Comparison of ENCODE assay signal across 1 cellular context in genomic region chr1:224182866-224183590, GRCh38.
A peak's percentile ranks its signal among the peaks of the same experiment; 100 is the strongest.
TF ChIP-seq lines count a peak whose summit lies in the region.

TSS of gene DEGS1 (plus strand) at chr1:224183240. CDS start at chr1:224183337, 97 bp downstream.

TF ChIP-seq in K562, 482 proteins besides CTCF, POLR2A, EP300 and RAD21 (continued from another document and continues in another):
- TF ChIP-seq, protein P1, sequence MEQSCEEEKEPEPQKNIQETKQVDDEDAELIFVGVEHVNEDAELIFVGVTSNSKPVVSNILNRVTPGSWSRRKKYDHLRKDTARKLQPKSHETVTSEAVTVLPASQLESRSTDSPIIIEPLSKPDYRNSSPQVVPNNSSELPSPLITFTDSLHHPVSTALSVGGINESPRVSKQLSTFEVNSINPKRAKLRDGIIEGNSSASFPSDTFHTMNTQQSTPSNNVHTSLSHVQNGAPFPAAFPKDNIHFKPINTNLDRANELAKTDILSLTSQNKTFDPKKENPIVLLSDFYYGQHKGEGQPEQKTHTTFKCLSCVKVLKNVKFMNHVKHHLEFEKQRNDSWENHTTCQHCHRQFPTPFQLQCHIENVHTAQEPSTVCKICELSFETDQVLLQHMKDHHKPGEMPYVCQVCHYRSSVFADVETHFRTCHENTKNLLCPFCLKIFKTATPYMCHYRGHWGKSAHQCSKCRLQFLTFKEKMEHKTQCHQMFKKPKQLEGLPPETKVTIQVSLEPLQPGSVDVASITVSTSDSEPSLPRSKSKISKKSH (CRISPR knock-in tag; IDR thresholded peaks at IDR 0.05), result no peak
- TF ChIP-seq RBM25 (IDR thresholded peaks at IDR 0.05; ENCODE audit: low read depth, low read length, severe bottlenecking) (peak; percentile 38), EHMT2 (IDR thresholded peaks at IDR 0.05) (no peak), ZNF518B (CRISPR knock-in tag; IDR thresholded peaks at IDR 0.05) (no peak), KAT8 (IDR thresholded peaks at IDR 0.05; ENCODE audit: low read depth) (no peak), SP1 (CRISPR knock-in tag; IDR thresholded peaks at IDR 0.05) (peak; percentile 60), BHLHE40 (IDR thresholded peaks at IDR 0.05; ENCODE audit: low read length) (no peak), CCNT2 (IDR thresholded peaks at IDR 0.05; ENCODE audit: borderline replicate concordance, extremely low read depth, insufficient read length, low read depth, low read length) (peak; percentile 69), ZNF124 (CRISPR knock-in tag; IDR thresholded peaks at IDR 0.05) (no peak), DDX20 (tag; IDR thresholded peaks at IDR 0.05; ENCODE audit: low read depth) (no peak), RHOXF2B (CRISPR knock-in tag; conservative IDR thresholded peaks at IDR 0.05) (no peak), ZNF780A (CRISPR knock-in tag; IDR thresholded peaks at IDR 0.05) (no peak), E2F4 (CRISPR knock-in tag; IDR thresholded peaks at IDR 0.05; ENCODE audit: low read depth) (no peak; the same call in 1 of the 2 replicates), EP400 (IDR thresholded peaks at IDR 0.05) (peak; percentile 77), NCOA4 (IDR thresholded peaks at IDR 0.05; ENCODE audit: partially characterized antibody) (no peak), NONO (IDR thresholded peaks at IDR 0.05; ENCODE audit: low read depth in 2 of 2, low read length in 1 of 2) (peak in 1 of 2 experiments; percentile 81; a peak in 3 of 4 replicates), CLOCK (CRISPR knock-in tag; IDR thresholded peaks at IDR 0.05; ENCODE audit: borderline replicate concordance) (no peak), PRMT5 (CRISPR knock-in tag; IDR thresholded peaks at IDR 0.05) (no peak), TOE1 (IDR thresholded peaks at IDR 0.05; ENCODE audit: borderline replicate concordance) (no peak; the same call in 1 of the 2 replicates), TOE1 (CRISPR knock-in tag; IDR thresholded peaks at IDR 0.05; ENCODE audit: borderline replicate concordance, low read depth) (peak; percentile 16; the same call in 1 of the 2 replicates), RBM17 (IDR thresholded peaks at IDR 0.05; ENCODE audit: borderline replicate concordance, low read depth, low read length) (no peak), ZBTB12 (CRISPR knock-in tag; IDR thresholded peaks at IDR 0.05) (no peak), PCBP2 (IDR thresholded peaks at IDR 0.05; ENCODE audit: low read depth, low read length, poor library complexity, severe bottlenecking) (no peak), SMAD2 (IDR thresholded peaks at IDR 0.05; ENCODE audit: low read depth, low read length) (no peak), FOXP4 (CRISPR knock-in tag; IDR thresholded peaks at IDR 0.05; ENCODE audit: borderline replicate concordance) (peak; percentile 62; the same call in 1 of the 2 replicates), ZNF324 (CRISPR knock-in tag; IDR thresholded peaks at IDR 0.05) (no peak), CREM (IDR thresholded peaks at IDR 0.05; ENCODE audit: low read depth) (peak; percentile 31; the same call in 1 of the 2 replicates), ETS1 (conservative IDR thresholded peaks at IDR 0.05; ENCODE audit: control insufficient read depth, low read depth, low read length) (peak; percentile 46), SREBF1 (IDR thresholded peaks at IDR 0.05; ENCODE audit: borderline replicate concordance, low read depth, low read length) (no peak), ATF1 (CRISPR knock-in tag; IDR thresholded peaks at IDR 0.05) (peak; percentile 34; the same call in 1 of the 2 replicates), ATF1 (tag; IDR thresholded peaks at IDR 0.05) (peak; percentile 56), MYBL2 (IDR thresholded peaks at IDR 0.05; ENCODE audit: low read depth) (no peak), MYBL2 (CRISPR knock-in tag; IDR thresholded peaks at IDR 0.05; ENCODE audit: borderline replicate concordance) (no peak)
- TF ChIP-seq, protein P2, sequence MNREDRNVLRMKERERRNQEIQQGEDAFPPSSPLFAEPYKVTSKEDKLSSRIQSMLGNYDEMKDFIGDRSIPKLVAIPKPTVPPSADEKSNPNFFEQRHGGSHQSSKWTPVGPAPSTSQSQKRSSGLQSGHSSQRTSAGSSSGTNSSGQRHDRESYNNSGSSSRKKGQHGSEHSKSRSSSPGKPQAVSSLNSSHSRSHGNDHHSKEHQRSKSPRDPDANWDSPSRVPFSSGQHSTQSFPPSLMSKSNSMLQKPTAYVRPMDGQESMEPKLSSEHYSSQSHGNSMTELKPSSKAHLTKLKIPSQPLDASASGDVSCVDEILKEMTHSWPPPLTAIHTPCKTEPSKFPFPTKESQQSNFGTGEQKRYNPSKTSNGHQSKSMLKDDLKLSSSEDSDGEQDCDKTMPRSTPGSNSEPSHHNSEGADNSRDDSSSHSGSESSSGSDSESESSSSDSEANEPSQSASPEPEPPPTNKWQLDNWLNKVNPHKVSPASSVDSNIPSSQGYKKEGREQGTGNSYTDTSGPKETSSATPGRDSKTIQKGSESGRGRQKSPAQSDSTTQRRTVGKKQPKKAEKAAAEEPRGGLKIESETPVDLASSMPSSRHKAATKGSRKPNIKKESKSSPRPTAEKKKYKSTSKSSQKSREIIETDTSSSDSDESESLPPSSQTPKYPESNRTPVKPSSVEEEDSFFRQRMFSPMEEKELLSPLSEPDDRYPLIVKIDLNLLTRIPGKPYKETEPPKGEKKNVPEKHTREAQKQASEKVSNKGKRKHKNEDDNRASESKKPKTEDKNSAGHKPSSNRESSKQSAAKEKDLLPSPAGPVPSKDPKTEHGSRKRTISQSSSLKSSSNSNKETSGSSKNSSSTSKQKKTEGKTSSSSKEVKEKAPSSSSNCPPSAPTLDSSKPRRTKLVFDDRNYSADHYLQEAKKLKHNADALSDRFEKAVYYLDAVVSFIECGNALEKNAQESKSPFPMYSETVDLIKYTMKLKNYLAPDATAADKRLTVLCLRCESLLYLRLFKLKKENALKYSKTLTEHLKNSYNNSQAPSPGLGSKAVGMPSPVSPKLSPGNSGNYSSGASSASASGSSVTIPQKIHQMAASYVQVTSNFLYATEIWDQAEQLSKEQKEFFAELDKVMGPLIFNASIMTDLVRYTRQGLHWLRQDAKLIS (CRISPR knock-in tag; IDR thresholded peaks at IDR 0.05), result no peak
- TF ChIP-seq, protein P3, sequence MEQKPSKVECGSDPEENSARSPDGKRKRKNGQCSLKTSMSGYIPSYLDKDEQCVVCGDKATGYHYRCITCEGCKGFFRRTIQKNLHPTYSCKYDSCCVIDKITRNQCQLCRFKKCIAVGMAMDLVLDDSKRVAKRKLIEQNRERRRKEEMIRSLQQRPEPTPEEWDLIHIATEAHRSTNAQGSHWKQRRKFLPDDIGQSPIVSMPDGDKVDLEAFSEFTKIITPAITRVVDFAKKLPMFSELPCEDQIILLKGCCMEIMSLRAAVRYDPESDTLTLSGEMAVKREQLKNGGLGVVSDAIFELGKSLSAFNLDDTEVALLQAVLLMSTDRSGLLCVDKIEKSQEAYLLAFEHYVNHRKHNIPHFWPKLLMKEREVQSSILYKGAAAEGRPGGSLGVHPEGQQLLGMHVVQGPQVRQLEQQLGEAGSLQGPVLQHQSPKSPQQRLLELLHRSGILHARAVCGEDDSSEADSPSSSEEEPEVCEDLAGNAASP (IDR thresholded peaks at IDR 0.05), result no peak
- TF ChIP-seq, protein P4, sequence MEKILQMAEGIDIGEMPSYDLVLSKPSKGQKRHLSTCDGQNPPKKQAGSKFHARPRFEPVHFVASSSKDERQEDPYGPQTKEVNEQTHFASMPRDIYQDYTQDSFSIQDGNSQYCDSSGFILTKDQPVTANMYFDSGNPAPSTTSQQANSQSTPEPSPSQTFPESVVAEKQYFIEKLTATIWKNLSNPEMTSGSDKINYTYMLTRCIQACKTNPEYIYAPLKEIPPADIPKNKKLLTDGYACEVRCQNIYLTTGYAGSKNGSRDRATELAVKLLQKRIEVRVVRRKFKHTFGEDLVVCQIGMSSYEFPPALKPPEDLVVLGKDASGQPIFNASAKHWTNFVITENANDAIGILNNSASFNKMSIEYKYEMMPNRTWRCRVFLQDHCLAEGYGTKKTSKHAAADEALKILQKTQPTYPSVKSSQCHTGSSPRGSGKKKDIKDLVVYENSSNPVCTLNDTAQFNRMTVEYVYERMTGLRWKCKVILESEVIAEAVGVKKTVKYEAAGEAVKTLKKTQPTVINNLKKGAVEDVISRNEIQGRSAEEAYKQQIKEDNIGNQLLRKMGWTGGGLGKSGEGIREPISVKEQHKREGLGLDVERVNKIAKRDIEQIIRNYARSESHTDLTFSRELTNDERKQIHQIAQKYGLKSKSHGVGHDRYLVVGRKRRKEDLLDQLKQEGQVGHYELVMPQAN (IDR thresholded peaks at IDR 0.05; ENCODE audit: borderline replicate concordance), result no peak
